ENCODE assay signal across 15 cellular contexts in the genomic region with DNA sequence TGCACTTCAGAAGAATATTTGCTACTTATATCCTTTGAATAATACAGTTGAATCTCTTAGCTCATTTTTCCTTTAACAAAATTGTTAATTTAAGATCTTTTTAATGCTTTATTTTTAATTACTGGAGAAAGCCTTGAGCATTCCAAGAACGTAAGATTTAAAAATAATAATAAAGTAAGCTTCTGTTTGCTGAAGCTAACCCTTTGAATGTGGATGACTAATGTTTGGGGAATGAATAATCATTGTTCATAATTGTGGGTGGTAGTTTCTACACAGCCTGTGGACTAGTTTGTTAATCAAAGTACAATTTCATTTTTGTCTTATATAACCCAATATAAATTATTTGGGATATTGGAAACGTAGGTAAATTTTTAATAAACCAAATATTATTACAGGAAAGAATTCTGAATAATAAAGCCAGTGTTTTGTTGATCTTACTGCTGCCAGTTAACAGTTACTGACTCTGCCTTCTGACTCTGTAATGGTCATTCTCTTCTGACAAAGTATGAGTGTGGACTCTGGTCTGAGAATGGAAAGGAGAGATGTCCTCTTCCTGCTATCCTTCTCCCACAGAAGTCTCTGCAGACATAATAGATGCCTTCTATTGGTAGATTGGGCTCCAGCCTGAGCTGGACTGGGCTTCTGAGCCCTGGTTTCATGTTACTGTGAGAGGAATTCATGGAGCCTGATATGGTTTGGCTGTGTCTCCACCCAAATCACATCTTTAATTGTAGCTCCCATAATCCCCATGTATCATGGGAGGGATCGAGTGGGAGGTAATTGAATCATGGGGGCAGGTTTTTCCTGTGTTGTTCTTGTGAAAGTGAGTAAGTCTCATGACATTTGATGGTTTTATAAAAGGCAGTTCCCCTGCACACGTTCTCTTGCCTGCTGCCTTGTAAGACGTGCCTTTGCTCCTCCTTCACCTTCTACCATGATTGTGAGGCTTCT.
A peak's percentile ranks its signal among the peaks of the same experiment; 100 is the strongest.
DNase-seq lines count a peak whose midpoint lies in the region; ATAC-seq and TF ChIP-seq lines count a peak whose summit lies in the region.
"Had no signal": no experiment of that assay in that cellular context is flagged by ENCODE, and none has a peak within 500 bp of the region (broad histone marks: within the 10 kb centered on the region; RNA-seq: fewer than 3 reads in every experiment).

No MANE protein-coding gene starts in this region.

- TF ChIP-seq POLR2A in esophagus squamous epithelium (IDR thresholded peaks at IDR 0.05), result no peak

- intact Hi-C loops in esophagus squamous epithelium (cut with DNase I), result no loop called here

- DNase-seq in stimulated activated CD4-positive, alpha-beta T cell treated with anti-CD3 and anti-CD28 coated beads, Interleukin-15, amount 100 ng/mL, for 24 hours, result peak; percentile 3
- no peak for DNase-seq in stimulated activated CD4-positive, alpha-beta T cell treated with anti-CD3 and anti-CD28 coated beads, Interleukin-2, amount 100 ng/mL, for 24 hours
- DNase-seq in RPMI7951 (ENCODE audit: low read depth) (peak; percentile 41), fibroblast of mammary gland (ENCODE audit: low read depth) (peak; percentile 60), GM10248 (ENCODE audit: extremely low spot score) (no peak), esophagus squamous epithelium (lab: John Stamatoyannopoulos, UW) (no peak)
- DNase-seq: activated CD4-positive, alpha-beta memory T cell treated with anti-CD3 and anti-CD28 coated beads, Interleukin-2, amount 10 ng/mL, durations not matched to agents 7 days and 5 days; body of pancreas; NCI-H748 treated with DMSO at 0.1 percent for 48 hours; occipital lobe; stimulated activated CD4-positive, alpha-beta T cell treated with anti-CD3 and anti-CD28 coated beads, Interleukin-2, amount 100 ng/mL, for 48 hours had no signal

- TF ChIP-seq CTCF in fibroblast of mammary gland (conservative IDR thresholded peaks at IDR 0.05; ENCODE audit: control insufficient read depth, insufficient read depth, low read depth, low read length) (no peak), GM10248 (IDR thresholded peaks at IDR 0.05; ENCODE audit: control extremely low read depth, extremely low read depth, low read depth, missing control alignments) (no peak), esophagus squamous epithelium (IDR thresholded peaks at IDR 0.05) (no peak)

- 33 to 34% methylated on average over 4 to 5 of the region's 5 CpGs for WGBS in esophagus squamous epithelium, 2 donors

- no peak for ATAC-seq in GM18867 (IDR thresholded peaks at IDR 0.05; ENCODE audit: unreplicated experiment)
- ATAC-seq: left lobe of liver had no signal

- no peaks in the 10 kb centered on the region for H3K27me3 ChIP-seq in esophagus squamous epithelium
- H3K27me3 ChIP-seq: body of pancreas had no signal

- peaks cover 0 to 5% (median 0%) of the 10 kb centered on the region in 3 donors for H3K9me3 ChIP-seq in esophagus squamous epithelium
- H3K9me3 ChIP-seq: body of pancreas had no signal

- H3K4me1 ChIP-seq in esophagus squamous epithelium, result no peaks in the 10 kb centered on the region
- H3K4me1 ChIP-seq: body of pancreas had no signal

- peak overlapping the region; percentile 17 for H3K27ac ChIP-seq in temporal lobe (ENCODE audit: low read depth, low read length)
- peak overlapping the region in 1 of 4 donors; percentile 9 for H3K27ac ChIP-seq in esophagus squamous epithelium
- H3K27ac ChIP-seq: body of pancreas, C4-2B had no signal

- H3K36me3 ChIP-seq in esophagus squamous epithelium, result no peaks in the 10 kb centered on the region

- POLR2A ChIA-PET in GM10248 (lab: Yijun Ruan, JAX), result no interaction called here

- CTCF ChIA-PET in GM10248 (lab: Yijun Ruan, JAX), result interaction anchor here (1.5 kb wide), 1 partner anchor 8 kb away, joined by 3 read pairs; no protein-coding TSS in a partner anchor

- no peak overlapping the region for H3K4me3 ChIP-seq in fibroblast of mammary gland (ENCODE audit: control insufficient read depth, low read depth, low read length)
- no peak overlapping the region for H3K4me3 ChIP-seq in esophagus squamous epithelium
- H3K4me3 ChIP-seq: body of pancreas had no signal

Comparison
In these comparisons a context has a peak if more than half of its experiments do, and no peak if none do; other contexts are left out.
1. DNase-seq: peak in stimulated activated CD4-positive, alpha-beta T cell treated with anti-CD3 and anti-CD28 coated beads, Interleukin-15, amount 100 ng/mL, for 24 hours (single experiment), RPMI7951 (single experiment) and fibroblast of mammary gland (single experiment); none in stimulated activated CD4-positive, alpha-beta T cell treated with anti-CD3 and anti-CD28 coated beads, Interleukin-2, amount 100 ng/mL, for 24 hours (0 of 2), GM10248 (single experiment) and esophagus squamous epithelium (single experiment).